ENCODE assay signal across 1 cellular context in the genomic region with DNA sequence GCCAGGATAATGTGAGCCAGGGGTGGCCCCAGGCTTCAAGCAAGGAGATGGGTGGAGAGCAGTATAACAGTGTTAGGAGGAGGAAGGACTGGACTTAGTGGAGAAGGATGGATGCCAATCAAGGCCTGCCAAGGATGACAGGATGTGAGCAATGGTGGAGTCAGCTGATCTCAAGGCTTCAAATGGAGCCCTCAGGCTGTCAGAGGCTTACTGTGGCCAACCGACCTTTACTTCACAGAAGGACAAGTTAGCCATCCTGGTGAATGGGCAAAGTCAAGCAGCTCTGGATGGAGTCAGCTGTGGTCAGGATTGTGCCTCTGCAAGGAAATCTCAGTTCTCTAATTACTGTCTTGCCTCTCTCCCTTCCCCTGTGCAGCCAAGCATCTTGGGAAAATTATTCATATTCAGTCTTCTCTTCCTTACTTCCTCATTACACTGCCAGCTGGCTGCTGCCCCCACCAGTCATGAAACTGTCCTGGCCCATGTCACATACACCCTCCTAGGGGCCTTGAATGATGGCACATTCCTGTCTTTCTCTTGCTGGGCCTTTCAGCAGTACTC.
TF ChIP-seq lines count a peak whose summit lies in the region.

No MANE protein-coding gene starts in this region.

TF ChIP-seq in H1, 55 proteins besides CTCF, POLR2A, EP300 and RAD21:
- TF ChIP-seq SIN3A (conservative IDR thresholded peaks at IDR 0.05 in 1 of 2, IDR thresholded peaks at IDR 0.05 in 1 of 2; ENCODE audit: low read depth in 1 of 2, low read length in 2 of 2) (no peak), RFX5 (IDR thresholded peaks at IDR 0.05; ENCODE audit: borderline replicate concordance, low read depth, low read length) (no peak), ZNF274 (IDR thresholded peaks at IDR 0.05; ENCODE audit: borderline replicate concordance, extremely low read depth, low read length) (no peak), BCL11A (IDR thresholded peaks at IDR 0.05; ENCODE audit: low read depth in 2 of 2, low read length in 2 of 2) (no peak), NRF1 (IDR thresholded peaks at IDR 0.05; ENCODE audit: low read depth, low read length) (no peak), HDAC2 (IDR thresholded peaks at IDR 0.05; ENCODE audit: borderline replicate concordance in 1 of 2, low read depth in 2 of 2, low read length in 2 of 2) (no peak), RBBP5 (IDR thresholded peaks at IDR 0.05; ENCODE audit: borderline replicate concordance, low read depth, low read length) (no peak), RXRA (IDR thresholded peaks at IDR 0.05; ENCODE audit: insufficient read depth, low read depth, low read length) (no peak), TAF7 (optimal IDR thresholded peaks at IDR 0.05; ENCODE audit: borderline replicate concordance, low read depth, low read length) (no peak), SRF (IDR thresholded peaks at IDR 0.05; ENCODE audit: low read depth, low read length) (no peak), RNF2 (IDR thresholded peaks at IDR 0.05; ENCODE audit: borderline replicate concordance, low read depth, low read length, missing control alignments, poor library complexity, severe bottlenecking) (no peak), GABPA (IDR thresholded peaks at IDR 0.05; ENCODE audit: borderline replicate concordance, insufficient read depth, low read length) (no peak), TAF1 (IDR thresholded peaks at IDR 0.05; ENCODE audit: low read depth, low read length) (no peak)
